14 cellular contexts compared by ENCODE assay signal in genomic region chr4:114563536-114564315, GRCh38. TPM values are rescaled to one million over a fixed set of nuclear protein-coding genes. Genes with fewer than 3 reads are reported as not detected.
DNase-seq lines count a peak whose midpoint lies in the region; TF ChIP-seq lines count a peak whose summit lies in the region.
"Had no signal": no experiment of that assay in that cellular context is flagged by ENCODE, and none has a peak within 500 bp of the region (broad histone marks: within the 10 kb centered on the region; RNA-seq: fewer than 3 reads in every experiment).

No MANE protein-coding gene starts in this region.

- DNase-seq in EH (ENCODE audit: low read depth) (peak; percentile 13), NOMO-1 treated with DMSO at 0.1 percent for 48 hours (lab: John Stamatoyannopoulos, UW; ENCODE audit: unreplicated experiment) (peak; percentile 13), choroid plexus epithelial cell (ENCODE audit: low read depth) (peak; percentile 23), mucosa of gallbladder (ENCODE audit: low spot score) (peak; percentile 50), NCI-H345 (lab: John Stamatoyannopoulos, UW) (no peak), NCI-H2227 (lab: John Stamatoyannopoulos, UW; ENCODE audit: unreplicated experiment) (no peak), NCI-H526 treated with DMSO at 0.1 percent for 48 hours (lab: John Stamatoyannopoulos, UW) (no peak)
- DNase-seq in activated naive CD4-positive, alpha-beta T cell treated with Interleukin-2 at 50 U/mL for 16 hours, result no peak
- DNase-seq: BE2C; head of caudate nucleus; NCI-H1092; stimulated activated CD4-positive, alpha-beta T cell treated with anti-CD3 and anti-CD28 coated beads, Interleukin-4, amount 100 ng/mL, for 1 hour; stimulated activated naive CD4-positive, alpha-beta T cell had no signal

- no peak overlapping the region for H3K4me3 ChIP-seq in choroid plexus epithelial cell (ENCODE audit: low read depth, low read length)
- H3K4me3 ChIP-seq: prostate gland had no signal

- TF ChIP-seq CTCF in choroid plexus epithelial cell (conservative IDR thresholded peaks at IDR 0.05; ENCODE audit: low read depth, low read length), result no peak

RNA-seq across cellular contexts. Expression of gene UGT8, which starts 34.9 kb away (rescaled TPM):
- 72.8 TPM for total RNA-seq in mucosa of gallbladder

Comparison
In these comparisons a context has a peak if more than half of its experiments do, and no peak if none do; other contexts are left out.
1. DNase-seq: peak in EH (single experiment), NOMO-1 treated with DMSO at 0.1 percent for 48 hours (single experiment), choroid plexus epithelial cell (single experiment) and mucosa of gallbladder (single experiment); none in NCI-H345 (single experiment), activated naive CD4-positive, alpha-beta T cell treated with Interleukin-2 at 50 U/mL for 16 hours (single experiment), NCI-H2227 (single experiment) and NCI-H526 treated with DMSO at 0.1 percent for 48 hours (single experiment).